20 cellular contexts compared by ENCODE assay signal in genomic region chr6:43719511-43719910, GRCh38.
"Had no signal": no experiment of that assay in that cellular context is flagged by ENCODE, and none has a peak within 500 bp of the region (broad histone marks: within the 10 kb centered on the region; RNA-seq: fewer than 3 reads in every experiment).

No MANE protein-coding gene starts in this region.

- H3K36me3 ChIP-seq: breast epithelium, colonic mucosa, gastroesophageal sphincter, left lung, upper lobe of right lung had no signal

- H3K27me3 ChIP-seq: breast epithelium, colonic mucosa, gastroesophageal sphincter, upper lobe of right lung had no signal

- H3K9me3 ChIP-seq: breast epithelium, colonic mucosa, gastroesophageal sphincter, left lung, mucosa of descending colon, upper lobe of right lung had no signal

- DNase-seq: activated B cell treated with CpG ODN at 0.5 μM for 24 hours; activated CD4-positive, alpha-beta T cell treated with anti-CD3 and anti-CD28 coated beads for 36 hours; activated CD4-positive, alpha-beta T cell treated with anti-CD3 and anti-CD28 coated beads, Interleukin-2, amount 50 U/mL, for 4 hours; activated CD8-positive, alpha-beta memory T cell treated with anti-CD3 and anti-CD28 coated beads for 24 hours; activated CD8-positive, alpha-beta memory T cell treated with anti-CD3 and anti-CD28 coated beads, Interleukin-2, amount 50 U/mL, for 4 hours; activated naive CD4-positive, alpha-beta T cell treated with Interleukin-2 at 50 U/mL for 16 hours; activated naive CD8-positive, alpha-beta T cell treated with anti-CD3 and anti-CD28 coated beads for 36 hours; activated T-cell treated with anti-CD3 and anti-CD28 coated beads, Interleukin-2, amount 50 U/mL, for 4 hours; colonic mucosa; left lung; mesenchymal stem cell; mucosa of descending colon; nephron progenitor cell; nucleus accumbens; stimulated activated CD4-positive, alpha-beta T cell treated with anti-CD3 and anti-CD28 coated beads, Interleukin-4, amount 100 ng/mL, for 24 hours; stimulated activated naive CD8-positive, alpha-beta T cell treated with anti-CD3 and anti-CD28 coated beads, Interleukin-15, Interleukin-2, amounts not matched to agents 100 U/mL and 50 U/mL, for 24 hours; T1000; upper lobe of right lung had no signal

- ATAC-seq: activated CD4-positive, alpha-beta T cell treated with anti-CD3 and anti-CD28 coated beads for 36 hours; activated T-cell treated with anti-CD3 and anti-CD28 coated beads, Interleukin-2, amount 50 U/mL, for 4 hours; gastroesophageal sphincter; left lung; mucosa of descending colon; stimulated activated naive CD8-positive, alpha-beta T cell treated with anti-CD3 and anti-CD28 coated beads, Interleukin-15, Interleukin-2, amounts not matched to agents 100 U/mL and 50 U/mL, for 24 hours; upper lobe of right lung had no signal

- H3K4me3 ChIP-seq: breast epithelium, colonic mucosa, gastroesophageal sphincter, left lung, mucosa of descending colon, upper lobe of right lung had no signal

- H3K27ac ChIP-seq: breast epithelium, colonic mucosa, left lung, upper lobe of right lung had no signal
